14 cellular contexts compared by ENCODE assay signal in the genomic region with DNA sequence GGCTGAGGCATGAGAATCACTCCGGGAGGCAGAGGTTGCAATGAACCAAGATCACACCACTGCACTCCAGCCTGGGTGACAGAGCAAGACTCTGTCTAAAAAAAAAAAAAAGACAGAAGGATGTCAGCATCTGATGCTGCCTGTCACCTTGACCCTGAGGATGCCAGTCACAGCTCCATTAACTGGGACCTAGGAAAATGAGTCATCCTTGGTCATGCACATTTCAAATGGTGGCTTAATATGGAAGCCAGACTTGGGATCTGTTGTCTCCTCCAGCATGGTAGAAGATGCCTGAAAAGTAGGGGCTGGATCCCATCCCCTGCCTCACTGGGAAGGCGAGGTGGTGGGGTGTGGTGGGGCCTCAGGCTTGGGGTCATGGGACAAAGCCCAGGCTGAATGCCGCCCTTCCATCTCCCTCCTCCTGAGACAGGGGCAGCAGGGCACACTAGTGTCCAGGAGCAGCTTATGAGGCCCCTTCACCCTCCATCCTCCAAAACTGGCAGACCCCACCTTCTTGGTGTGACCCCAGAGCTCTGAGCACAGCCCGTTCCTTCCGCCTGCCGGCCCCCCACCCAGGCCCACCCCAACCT.
"Had no signal": no experiment of that assay in that cellular context is flagged by ENCODE, and none has a peak within 500 bp of the region (broad histone marks: within the 10 kb centered on the region; RNA-seq: fewer than 3 reads in every experiment).

No MANE protein-coding gene starts in this region.

- H3K4me3 ChIP-seq: left lung had no signal

- H3K27ac Mint-ChIP-seq: activated B cell treated with CpG ODN at 0.5 μM for 24 hours; natural killer cell; stimulated activated naive CD8-positive, alpha-beta T cell treated with anti-CD3 and anti-CD28 coated beads, Interleukin-15, Interleukin-2, amounts not matched to agents 100 ng/mL and 50 ng/mL, for 24 hours; type B pancreatic cell had no signal

- H3K4me3 Mint-ChIP-seq: activated B cell treated with CpG ODN at 0.5 μM for 24 hours; activated naive CD8-positive, alpha-beta T cell treated with anti-CD3 and anti-CD28 coated beads, Interleukin-2, amount 10 ng/mL, durations not matched to agents 7 days and 5 days; brain; central memory CD8-positive, alpha-beta T cell; effector memory CD8-positive, alpha-beta T cell; natural killer cell; stimulated activated naive CD8-positive, alpha-beta T cell treated with anti-CD3 and anti-CD28 coated beads, Interleukin-15, Interleukin-2, amounts not matched to agents 100 ng/mL and 50 ng/mL, for 24 hours; type B pancreatic cell had no signal

- H3K36me3 ChIP-seq: left lung had no signal

- H3K36me3 Mint-ChIP-seq: brain, natural killer cell, type B pancreatic cell had no signal

- FAIRE-seq: frontal cortex, TTC549 had no signal

- ATAC-seq: effector memory CD8-positive, alpha-beta T cell had no signal

- DNase-seq: activated B cell treated with CpG ODN at 0.5 μM for 24 hours; activated CD4-positive, alpha-beta T cell treated with anti-CD3 and anti-CD28 coated beads, Interleukin-2, amount 50 U/mL, for 1 hour; activated CD8-positive, alpha-beta memory T cell treated with anti-CD3 and anti-CD28 coated beads for 24 hours; activated naive CD8-positive, alpha-beta T cell treated with anti-CD3 and anti-CD28 coated beads, Interleukin-2, amount 10 ng/mL, durations not matched to agents 7 days and 5 days; cortex of kidney; effector memory CD8-positive, alpha-beta T cell; natural killer cell had no signal
